Comparison of ENCODE assay signal across 15 cellular contexts in genomic region chr15:32834156-32834555, GRCh38.
DNase-seq lines count a peak whose midpoint lies in the region; ATAC-seq and TF ChIP-seq lines count a peak whose summit lies in the region.
"Had no signal": no experiment of that assay in that cellular context is flagged by ENCODE, and none has a peak within 500 bp of the region (broad histone marks: within the 10 kb centered on the region; RNA-seq: fewer than 3 reads in every experiment).

No MANE protein-coding gene starts in this region.

- no peaks in the 10 kb centered on the region for H3K27me3 Mint-ChIP-seq in osteocyte (ENCODE audit: unreplicated experiment)
- H3K27me3 Mint-ChIP-seq: activated T-cell treated with anti-CD3 and anti-CD28 coated beads, Interleukin-2, amount 50 U/mL, for 24 hours had no signal

- H3K36me3 Mint-ChIP-seq in osteocyte (ENCODE audit: unreplicated experiment): no peaks in the 10 kb centered on the region

- H3K4me3 Mint-ChIP-seq in osteocyte (ENCODE audit: unreplicated experiment): no peak overlapping the region
- H3K4me3 Mint-ChIP-seq: activated T-cell treated with anti-CD3 and anti-CD28 coated beads, Interleukin-2, amount 50 U/mL, for 24 hours; H9 had no signal

- DNase-seq in germinal center (ENCODE audit: low spot score) (peak; percentile 34), activated gamma-delta T cell treated with Interleukin-2 at 50 U/mL for 16 hours (no peak), osteocyte (ENCODE audit: extremely low spot score, unreplicated experiment) (no peak), NCI-H1694 treated with DMSO at 0.1 percent for 48 hours (lab: John Stamatoyannopoulos, UW) (no peak)
- no peak for DNase-seq in activated T-cell treated with anti-CD3 and anti-CD28 coated beads, Interleukin-2, amount 50 U/mL, for 1 hour
- DNase-seq: activated T-cell treated with anti-CD3 and anti-CD28 coated beads, Interleukin-2, amount 50 U/mL, for 24 hours; DMS153; H9; head of caudate nucleus; NCI-H1048; SW 1271; upper lobe of left lung had no signal

- H3K4me1 Mint-ChIP-seq in osteocyte (ENCODE audit: unreplicated experiment): peaks cover 64% of the 10 kb centered on the region

- no peak overlapping the region for H3K27ac Mint-ChIP-seq in osteocyte (ENCODE audit: unreplicated experiment)
- H3K27ac Mint-ChIP-seq: activated T-cell treated with anti-CD3 and anti-CD28 coated beads, Interleukin-2, amount 50 U/mL, for 24 hours had no signal

- no peak for TF ChIP-seq CTCF in osteocyte (IDR thresholded peaks at IDR 0.05)

- peak; percentile 87 for ATAC-seq in GM18519 (IDR thresholded peaks at IDR 0.05; ENCODE audit: low FRiP score, unreplicated experiment)
- ATAC-seq in GM21723 (IDR thresholded peaks at IDR 0.05; ENCODE audit: unreplicated experiment): peak; percentile 94
- peak; percentile 75 for ATAC-seq in HG03521 (IDR thresholded peaks at IDR 0.05; ENCODE audit: unreplicated experiment)

- H3K9me3 Mint-ChIP-seq in osteocyte (ENCODE audit: unreplicated experiment): no peaks in the 10 kb centered on the region
- H3K9me3 Mint-ChIP-seq: activated T-cell treated with anti-CD3 and anti-CD28 coated beads, Interleukin-2, amount 50 U/mL, for 24 hours; H9 had no signal
